1 cellular context compared by ENCODE assay signal in genomic region chr10:88120075-88120474, GRCh38.
A peak's percentile ranks its signal among the peaks of the same experiment; 100 is the strongest.
TF ChIP-seq lines count a peak whose summit lies in the region.

No MANE protein-coding gene starts in this region.

TF ChIP-seq in K562, 482 proteins besides CTCF, POLR2A, EP300 and RAD21 (continued from another document):
- TF ChIP-seq THRB (CRISPR knock-in tag; conservative IDR thresholded peaks at IDR 0.05) (peak; percentile 75; the same call in 1 of the 2 replicates), EHMT2 (IDR thresholded peaks at IDR 0.05) (0 out of 2 replicates have a peak, but pooled peaks have one; percentile 32), JUN (IDR thresholded peaks at IDR 0.05; ENCODE audit: borderline replicate concordance, low read depth, low read length) (no peak), JUN (CRISPR knock-in tag; IDR thresholded peaks at IDR 0.05; ENCODE audit: borderline replicate concordance) (no peak), FOXP1 (CRISPR knock-in tag; IDR thresholded peaks at IDR 0.05) (no peak), ELF1 (tag; IDR thresholded peaks at IDR 0.05) (peak; percentile 63), MTA1 (IDR thresholded peaks at IDR 0.05; ENCODE audit: borderline replicate concordance) (no peak), ZNF639 (CRISPR knock-in tag; conservative IDR thresholded peaks at IDR 0.05 in 1 of 2, IDR thresholded peaks at IDR 0.05 in 1 of 2) (no peak), ZNF408 (CRISPR knock-in tag; IDR thresholded peaks at IDR 0.05; ENCODE audit: low read depth) (no peak), E2F5 (CRISPR knock-in tag; IDR thresholded peaks at IDR 0.05) (no peak), ZNF212 (CRISPR knock-in tag; IDR thresholded peaks at IDR 0.05) (no peak), ZNF197 (CRISPR knock-in tag; IDR thresholded peaks at IDR 0.05; ENCODE audit: low read depth) (no peak), ZNF512 (tag; IDR thresholded peaks at IDR 0.05) (peak; percentile 25; the same call in 1 of the 2 replicates)
TF ChIP-seq in K562: peak in this region for 15.
